1 cellular context compared by ENCODE assay signal in genomic region chr18:77993188-77993981, GRCh38.
A peak's percentile ranks its signal among the peaks of the same experiment; 100 is the strongest.
TF ChIP-seq lines count a peak whose summit lies in the region.

No MANE protein-coding gene starts in this region.

TF ChIP-seq in K562, 482 proteins besides CTCF, POLR2A, EP300 and RAD21 (continued from another document and continues in another):
- TF ChIP-seq FOXP4 (CRISPR knock-in tag; IDR thresholded peaks at IDR 0.05; ENCODE audit: borderline replicate concordance) (no peak), THRB (CRISPR knock-in tag; conservative IDR thresholded peaks at IDR 0.05) (no peak), CEBPB (tag; IDR thresholded peaks at IDR 0.05) (peak; percentile 90), NCOA2 (IDR thresholded peaks at IDR 0.05; ENCODE audit: partially characterized antibody in 2 of 2) (no peak), RFX5 (IDR thresholded peaks at IDR 0.05; ENCODE audit: low read depth, low read length) (no peak), POLR2B (IDR thresholded peaks at IDR 0.05; ENCODE audit: low read depth, partially characterized antibody) (peak; percentile 97), CREM (IDR thresholded peaks at IDR 0.05; ENCODE audit: low read depth) (peak; percentile 42; the same call in 1 of the 2 replicates), REST (CRISPR knock-in tag; IDR thresholded peaks at IDR 0.05; ENCODE audit: low read depth) (no peak), NFIC (IDR thresholded peaks at IDR 0.05) (peak; percentile 56), POLR3A (IDR thresholded peaks at IDR 0.05; ENCODE audit: borderline replicate concordance, extremely low read depth, insufficient read depth, insufficient read length) (no peak), HCFC1 (IDR thresholded peaks at IDR 0.05; ENCODE audit: low read depth, low read length) (0 out of 2 replicates have a peak, but pooled peaks have one; percentile 24), ZNF263 (CRISPR knock-in tag; IDR thresholded peaks at IDR 0.05; ENCODE audit: borderline replicate concordance) (no peak), MAFK (IDR thresholded peaks at IDR 0.05; ENCODE audit: low read length) (peak; percentile 63; the same call in 1 of the 2 replicates), SRSF3 (IDR thresholded peaks at IDR 0.05; ENCODE audit: insufficient read depth, low read length) (no peak), KDM5B (IDR thresholded peaks at IDR 0.05; ENCODE audit: insufficient replicate concordance, low read depth, low read length) (peak; percentile 97), TAF7 (tag; IDR thresholded peaks at IDR 0.05) (peak; percentile 85), ZNF165 (CRISPR knock-in tag; IDR thresholded peaks at IDR 0.05; ENCODE audit: borderline replicate concordance) (no peak), KLF10 (CRISPR knock-in tag; IDR thresholded peaks at IDR 0.05) (no peak), ZNF639 (CRISPR knock-in tag; conservative IDR thresholded peaks at IDR 0.05 in 1 of 2, IDR thresholded peaks at IDR 0.05 in 1 of 2) (no peak), NRF1 (conservative IDR thresholded peaks at IDR 0.05 in 1 of 2, IDR thresholded peaks at IDR 0.05 in 1 of 2) (0 out of 4 replicates have a peak, but pooled peaks of 1 of the 2 experiments have one; percentile 10), ETS1 (conservative IDR thresholded peaks at IDR 0.05; ENCODE audit: control insufficient read depth, low read depth, low read length) (peak; percentile 79), BACH1 (tag; IDR thresholded peaks at IDR 0.05) (no peak), GATAD2A (IDR thresholded peaks at IDR 0.05) (no peak), ZNF23 (CRISPR knock-in tag; IDR thresholded peaks at IDR 0.05) (no peak), TEAD1 (CRISPR knock-in tag; IDR thresholded peaks at IDR 0.05) (peak in 1 of 2 experiments; percentile 64; a peak in 1 of 4 replicates), LCOR (CRISPR knock-in tag; IDR thresholded peaks at IDR 0.05) (no peak), ZC3H4 (CRISPR knock-in tag; IDR thresholded peaks at IDR 0.05; ENCODE audit: borderline replicate concordance) (no peak), NEUROD1 (IDR thresholded peaks at IDR 0.05; ENCODE audit: borderline replicate concordance, low read depth, low read length, partially characterized antibody) (peak; percentile 73), TRIM28 (IDR thresholded peaks at IDR 0.05) (no peak), KLF16 (IDR thresholded peaks at IDR 0.05) (no peak), TAF15 (IDR thresholded peaks at IDR 0.05; ENCODE audit: low read depth, low read length) (no peak), PHTF2 (CRISPR knock-in tag; IDR thresholded peaks at IDR 0.05) (no peak), MCM5 (IDR thresholded peaks at IDR 0.05; ENCODE audit: low read depth) (no peak), FUS (optimal IDR thresholded peaks at IDR 0.05; ENCODE audit: low read depth, low read length) (no peak), BCLAF1 (IDR thresholded peaks at IDR 0.05; ENCODE audit: borderline replicate concordance in 1 of 2, control insufficient read depth in 1 of 2, low read depth in 2 of 2, low read length in 1 of 2) (peak in 1 of 2 experiments; percentile 87; a peak in 1 of 4 replicates), ZFP91 (CRISPR knock-in tag; IDR thresholded peaks at IDR 0.05) (no peak), NFRKB (IDR thresholded peaks at IDR 0.05; ENCODE audit: low read depth) (no peak), RBBP5 (IDR thresholded peaks at IDR 0.05; ENCODE audit: borderline replicate concordance, insufficient read depth, low read length, poor library complexity, severe bottlenecking) (peak; percentile 30), SOX6 (IDR thresholded peaks at IDR 0.05) (no peak), ZFPM2 (CRISPR knock-in tag; IDR thresholded peaks at IDR 0.05) (no peak)
